Comparison of ENCODE assay signal across 31 cellular contexts in the genomic region with DNA sequence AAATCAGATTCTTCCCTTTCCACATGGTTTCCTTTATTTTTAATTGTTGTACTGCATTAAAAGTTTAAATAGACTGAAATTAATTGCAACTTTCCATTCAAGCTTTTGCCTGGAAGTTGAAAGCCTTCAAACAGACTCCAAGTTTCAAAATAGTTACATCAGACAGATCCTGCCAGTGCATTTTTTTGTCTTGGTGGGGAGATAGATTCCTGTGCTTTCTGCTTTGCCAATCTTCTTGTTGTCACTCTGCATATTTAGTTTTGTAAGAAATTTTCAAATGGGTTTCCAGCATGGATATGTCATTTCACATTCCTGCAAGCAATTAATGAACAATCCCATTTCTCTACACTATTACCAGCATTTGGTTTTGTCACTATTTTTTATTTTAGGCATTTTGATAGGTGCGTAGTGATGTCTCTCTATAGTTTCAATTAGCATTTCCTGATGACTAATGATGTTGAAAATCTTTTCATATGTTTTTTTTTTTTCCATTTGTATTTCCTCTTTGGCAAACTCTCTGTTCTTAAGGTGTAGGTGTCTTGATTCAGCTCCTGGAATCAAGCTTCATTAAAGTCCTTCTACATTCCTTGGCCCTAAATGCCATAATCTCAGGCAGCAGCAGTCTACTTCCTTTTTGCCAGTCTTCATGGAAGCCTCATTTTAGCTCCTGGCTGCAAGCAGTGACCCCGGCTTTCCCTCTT. TPM values are rescaled to one million over a fixed set of nuclear protein-coding genes. Genes with fewer than 3 reads are reported as not detected.
"Had no signal": no experiment of that assay in that cellular context is flagged by ENCODE, and none has a peak within 500 bp of the region (broad histone marks: within the 10 kb centered on the region; RNA-seq: fewer than 3 reads in every experiment).

No MANE protein-coding gene starts in this region.

- FAIRE-seq: islet of Langerhans had no signal

- H3K27me3 ChIP-seq: colonic mucosa, gastroesophageal sphincter, tibial artery had no signal

- H3K4me1 ChIP-seq: colonic mucosa, gastroesophageal sphincter, lower lobe of right lung had no signal

- H3K27ac ChIP-seq: colonic mucosa, gastroesophageal sphincter, lower lobe of right lung, tibial artery, WERI-Rb-1 had no signal

- H3K36me3 Mint-ChIP-seq: activated CD8-positive, alpha-beta memory T cell treated with anti-CD3 and anti-CD28 coated beads, Interleukin-2, amount 10 ng/mL, durations not matched to agents 7 days and 5 days; activated naive CD4-positive, alpha-beta T cell treated with anti-CD3 and anti-CD28 coated beads, Interleukin-2, amount 10 ng/mL, durations not matched to agents 7 days and 5 days; brain had no signal

- H3K27me3 Mint-ChIP-seq: activated naive CD4-positive, alpha-beta T cell treated with anti-CD3 and anti-CD28 coated beads, Interleukin-2, amount 10 ng/mL, durations not matched to agents 7 days and 5 days had no signal

- H3K9me3 Mint-ChIP-seq: activated CD4-positive, alpha-beta T cell treated with anti-CD3 and anti-CD28 coated beads, Interleukin-2, amount 10 ng/mL, durations not matched to agents 7 days and 5 days; activated CD8-positive, alpha-beta T cell treated with anti-CD3 and anti-CD28 coated beads for 36 hours; activated naive CD4-positive, alpha-beta T cell treated with anti-CD3 and anti-CD28 coated beads, Interleukin-2, amount 10 ng/mL, durations not matched to agents 7 days and 5 days; central memory CD8-positive, alpha-beta T cell; endodermal cell had no signal

- DNase-seq: activated CD4-positive, alpha-beta T cell treated with anti-CD3 and anti-CD28 coated beads, Interleukin-2, amount 10 ng/mL, durations not matched to agents 7 days and 5 days; activated CD4-positive, CD25-positive, alpha-beta regulatory T cell treated with anti-CD3 and anti-CD28 coated beads, Interleukin-2, amount 50 U/mL, for 72 hours; activated CD8-positive, alpha-beta memory T cell treated with anti-CD3 and anti-CD28 coated beads, Interleukin-2, amount 10 ng/mL, durations not matched to agents 7 days and 5 days; activated CD8-positive, alpha-beta T cell treated with anti-CD3 and anti-CD28 coated beads for 36 hours; activated effector memory CD4-positive, alpha-beta T cell treated with anti-CD3 and anti-CD28 coated beads, Interleukin-2, amount 50 U/mL, for 16 hours; activated naive CD4-positive, alpha-beta T cell treated with anti-CD3 and anti-CD28 coated beads, Interleukin-2, amount 10 ng/mL, durations not matched to agents 7 days and 5 days; activated T-cell treated with anti-CD3 and anti-CD28 coated beads for 4 hours; colonic mucosa; endodermal cell; head of caudate nucleus; hypothalamus; lower lobe of right lung; naive B cell; posterior cingulate gyrus; stimulated activated CD4-positive, alpha-beta T cell treated with anti-CD3 and anti-CD28 coated beads, Interleukin-4, amount 100 ng/mL, for 4 hours; stimulated activated naive CD8-positive, alpha-beta T cell treated with anti-CD3 and anti-CD28 coated beads, Interleukin-15, Interleukin-2, amounts not matched to agents 100 U/mL and 50 U/mL, for 24 hours; substantia nigra; tibial artery; WERI-Rb-1 had no signal

- H3K9me3 ChIP-seq: colonic mucosa, gastroesophageal sphincter, lower lobe of right lung, tibial artery had no signal

- H3K36me3 ChIP-seq: colonic mucosa, gastroesophageal sphincter, lower lobe of right lung, tibial artery, WERI-Rb-1 had no signal

- H3K4me1 Mint-ChIP-seq: activated CD4-positive, alpha-beta T cell treated with anti-CD3 and anti-CD28 coated beads, Interleukin-2, amount 10 ng/mL, durations not matched to agents 7 days and 5 days; activated CD8-positive, alpha-beta memory T cell treated with anti-CD3 and anti-CD28 coated beads, Interleukin-2, amount 10 ng/mL, durations not matched to agents 7 days and 5 days; activated naive CD4-positive, alpha-beta T cell treated with anti-CD3 and anti-CD28 coated beads, Interleukin-2, amount 10 ng/mL, durations not matched to agents 7 days and 5 days; central memory CD8-positive, alpha-beta T cell; endodermal cell; naive B cell; neural crest cell had no signal

- H3K4me3 Mint-ChIP-seq: activated CD4-positive, alpha-beta T cell treated with anti-CD3 and anti-CD28 coated beads, Interleukin-2, amount 10 ng/mL, durations not matched to agents 7 days and 5 days; activated CD8-positive, alpha-beta memory T cell treated with anti-CD3 and anti-CD28 coated beads, Interleukin-2, amount 10 ng/mL, durations not matched to agents 7 days and 5 days; activated CD8-positive, alpha-beta T cell treated with anti-CD3 and anti-CD28 coated beads for 36 hours; activated naive CD4-positive, alpha-beta T cell treated with anti-CD3 and anti-CD28 coated beads, Interleukin-2, amount 10 ng/mL, durations not matched to agents 7 days and 5 days; brain; central memory CD8-positive, alpha-beta T cell; endodermal cell; naive B cell; neural crest cell had no signal

- H3K4me3 ChIP-seq: colonic mucosa, gastroesophageal sphincter, lower lobe of right lung, tibial artery had no signal

- H3K27ac Mint-ChIP-seq: activated CD4-positive, alpha-beta T cell treated with anti-CD3 and anti-CD28 coated beads, Interleukin-2, amount 10 ng/mL, durations not matched to agents 7 days and 5 days; activated CD8-positive, alpha-beta memory T cell treated with anti-CD3 and anti-CD28 coated beads, Interleukin-2, amount 10 ng/mL, durations not matched to agents 7 days and 5 days; activated CD8-positive, alpha-beta T cell treated with anti-CD3 and anti-CD28 coated beads for 36 hours; activated naive CD4-positive, alpha-beta T cell treated with anti-CD3 and anti-CD28 coated beads, Interleukin-2, amount 10 ng/mL, durations not matched to agents 7 days and 5 days; brain; endodermal cell; naive B cell had no signal

RNA-seq across cellular contexts. Expression of gene SCP2D1, which starts 40.5 kb away (rescaled TPM):
- total RNA-seq: activated CD4-positive, alpha-beta T cell treated with anti-CD3 and anti-CD28 coated beads, Interleukin-2, amount 10 ng/mL, durations not matched to agents 7 days and 5 days; activated CD8-positive, alpha-beta memory T cell treated with anti-CD3 and anti-CD28 coated beads, Interleukin-2, amount 10 ng/mL, durations not matched to agents 7 days and 5 days; activated CD8-positive, alpha-beta T cell treated with anti-CD3 and anti-CD28 coated beads for 36 hours; colonic mucosa; endodermal cell; epithelial cell of proximal tubule; gastroesophageal sphincter; left lobe of liver; lower lobe of right lung; mesenteric fat pad; mucosa of gallbladder; neural crest cell; omental fat pad; T-helper 2 cell treated with Interferon-gamma antibody and Interleukin-4, amounts not matched to agents 100 ng/mL and 5 ng/mL, for 36 hours; ureter had no signal
